ENCODE assay signal across 25 cellular contexts in the genomic region with DNA sequence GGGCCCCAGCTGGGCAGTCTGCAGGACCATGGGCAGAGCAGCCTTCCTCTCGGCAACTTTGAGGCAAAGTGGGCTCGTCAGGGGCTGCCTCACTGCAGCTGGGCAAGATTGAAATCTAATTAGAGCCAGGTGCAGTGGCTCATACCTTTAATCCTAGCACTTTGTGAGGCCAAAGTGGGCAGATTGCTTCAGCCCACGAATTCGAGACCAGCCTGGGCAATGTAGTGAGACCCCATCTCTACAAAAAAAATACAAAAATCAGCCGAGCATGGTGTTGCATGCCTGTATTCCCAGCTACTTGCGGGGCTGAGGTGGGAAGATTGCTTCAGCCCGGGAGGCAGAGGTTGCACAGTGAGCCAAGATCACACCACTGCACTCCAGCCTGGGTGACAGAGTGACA. TPM values are rescaled to one million over a fixed set of nuclear protein-coding genes. Genes with fewer than 3 reads are reported as not detected.
"Had no signal": no experiment of that assay in that cellular context is flagged by ENCODE, and none has a peak within 500 bp of the region (broad histone marks: within the 10 kb centered on the region; RNA-seq: fewer than 3 reads in every experiment).

No MANE protein-coding gene starts in this region.

- H3K36me3 ChIP-seq: left ventricle myocardium inferior, pancreas, prostate gland, sigmoid colon, tibial nerve, uterus had no signal

- H3K4me3 ChIP-seq: left ventricle myocardium inferior, lung, pancreas, prostate gland, sigmoid colon, tibial nerve, uterus had no signal

- H3K9me3 ChIP-seq: pancreas, prostate gland, sigmoid colon, tibial nerve, uterus had no signal

- ATAC-seq: natural killer cell; pancreas; right cardiac atrium; stimulated activated memory B cell treated with anti-CD40 and anti-IgM and Interleukin-4, amounts not matched to agents 10 μg/mL and 1 μg/mL and 100 μg/mL, for 72 hours; stimulated activated naive CD8-positive, alpha-beta T cell treated with anti-CD3 and anti-CD28 coated beads, Interleukin-15, amount 100 ng/mL, for 72 hours had no signal

- FAIRE-seq: pancreas, small intestine had no signal

- H3K27me3 ChIP-seq: pancreas, tibial nerve, uterus had no signal

- H3K27ac ChIP-seq: left ventricle myocardium inferior, pancreas, prostate gland, sigmoid colon, tibial nerve, uterus had no signal

- DNase-seq: hypothalamus; immature natural killer cell; islet precursor cell; left ventricle myocardium inferior; mesendoderm; naive B cell; natural killer cell; nucleus accumbens; pancreas; retina; right cardiac atrium; sigmoid colon; small intestine; stimulated activated CD4-positive, alpha-beta T cell treated with anti-CD3 and anti-CD28 coated beads, Interleukin-1b, Interleukin-23, amount 100 ng/mL, for 48 hours; stimulated activated CD4-positive, alpha-beta T cell treated with anti-CD3 and anti-CD28 coated beads, Interleukin-2, amount 100 ng/mL, for 48 hours; stimulated activated CD4-positive, alpha-beta T cell treated with anti-CD3 and anti-CD28 coated beads, Interleukin-4, amount 100 ng/mL, for 4 hours; stimulated activated CD8-positive, alpha-beta memory T cell treated with anti-CD3 and anti-CD28 coated beads, Interleukin-4, amount 100 ng/mL, for 48 hours; stimulated activated naive CD4-positive, alpha-beta T cell treated with Interleukin-2 at 50 U/mL for 16 hours; stimulated activated naive CD8-positive, alpha-beta T cell treated with anti-CD3 and anti-CD28 coated beads, Interleukin-15, amount 100 ng/mL, for 72 hours; substantia nigra; uterus had no signal

- H3K4me1 ChIP-seq: left ventricle myocardium inferior, pancreas, prostate gland, sigmoid colon, tibial nerve, uterus had no signal

RNA-seq across cellular contexts. Expression of a gene that starts 34.2 kb away (rescaled TPM):
- total RNA-seq: left ventricle myocardium inferior had no signal
